ENCODE assay signal across 22 cellular contexts in genomic region chr9:133768371-133768858, GRCh38. TPM values are rescaled to one million over a fixed set of nuclear protein-coding genes. Genes with fewer than 3 reads are reported as not detected.
A peak's percentile ranks its signal among the peaks of the same experiment; 100 is the strongest.
DNase-seq lines count a peak whose midpoint lies in the region; ATAC-seq, FAIRE-seq and TF ChIP-seq lines count a peak whose summit lies in the region.
"Had no signal": no experiment of that assay in that cellular context is flagged by ENCODE, and none has a peak within 500 bp of the region (broad histone marks: within the 10 kb centered on the region; RNA-seq: fewer than 3 reads in every experiment).

No MANE protein-coding gene starts in this region.

- TF ChIP-seq CTCF in lower lobe of right lung (IDR thresholded peaks at IDR 0.05) (no peak), stomach (IDR thresholded peaks at IDR 0.05) (no peak)

- TF ChIP-seq EP300 in stomach (IDR thresholded peaks at IDR 0.05) = no peak

- H3K4me3 ChIP-seq in lower lobe of right lung = no peak overlapping the region
- no peak overlapping the region for H3K4me3 ChIP-seq in stomach
- H3K4me3 ChIP-seq: GM23338, heart right ventricle, SJSA1 had no signal

- H3K4me3 Mint-ChIP-seq in activated CD8-positive, alpha-beta memory T cell treated with anti-CD3 and anti-CD28 coated beads, Interleukin-2, amount 10 ng/mL, durations not matched to agents 7 days and 5 days = no peak overlapping the region
- H3K4me3 Mint-ChIP-seq: activated naive CD4-positive, alpha-beta T cell treated with anti-CD3 and anti-CD28 coated beads, Interleukin-2, amount 10 ng/mL, durations not matched to agents 7 days and 5 days; central memory CD8-positive, alpha-beta T cell; GM23338 had no signal

- H3K27ac Mint-ChIP-seq in activated CD8-positive, alpha-beta memory T cell treated with anti-CD3 and anti-CD28 coated beads, Interleukin-2, amount 10 ng/mL, durations not matched to agents 7 days and 5 days = no peak overlapping the region
- H3K27ac Mint-ChIP-seq: activated naive CD4-positive, alpha-beta T cell treated with anti-CD3 and anti-CD28 coated beads, Interleukin-2, amount 10 ng/mL, durations not matched to agents 7 days and 5 days; GM23338 had no signal

- H3K36me3 Mint-ChIP-seq in activated CD8-positive, alpha-beta memory T cell treated with anti-CD3 and anti-CD28 coated beads, Interleukin-2, amount 10 ng/mL, durations not matched to agents 7 days and 5 days = peaks cover 2% of the 10 kb centered on the region
- H3K36me3 Mint-ChIP-seq: activated naive CD4-positive, alpha-beta T cell treated with anti-CD3 and anti-CD28 coated beads, Interleukin-2, amount 10 ng/mL, durations not matched to agents 7 days and 5 days had no signal

- H3K27ac ChIP-seq in lower lobe of right lung (no peak overlapping the region), stomach (no peak overlapping the region)
- H3K27ac ChIP-seq: heart right ventricle, HL-60, neutrophil, SJSA1 had no signal

- no peaks in the 10 kb centered on the region for H3K27me3 ChIP-seq in lower lobe of right lung (ENCODE audit: low read depth)
- no peaks in the 10 kb centered on the region for H3K27me3 ChIP-seq in stomach
- H3K27me3 ChIP-seq: heart right ventricle, neutrophil, SJSA1 had no signal

- H3K9me3 ChIP-seq in lower lobe of right lung = peaks cover 11% of the 10 kb centered on the region
- peaks cover 6 to 15% (median 13%) of the 10 kb centered on the region in 4 donors for H3K9me3 ChIP-seq in stomach
- H3K9me3 ChIP-seq: neutrophil had no signal

- CTCF ChIA-PET in activated CD8-positive, alpha-beta memory T cell treated with anti-CD3 and anti-CD28 coated beads, Interleukin-2, amount 10 ng/mL, durations not matched to agents 7 days and 5 days (lab: Charles Lee) = interaction anchor here (1.0 kb wide), 1 partner anchor 14 kb away, joined by 3 read pairs; no protein-coding TSS in a partner anchor

- peaks cover 5% of the 10 kb centered on the region for H3K27me3 Mint-ChIP-seq in activated CD8-positive, alpha-beta memory T cell treated with anti-CD3 and anti-CD28 coated beads, Interleukin-2, amount 10 ng/mL, durations not matched to agents 7 days and 5 days
- H3K27me3 Mint-ChIP-seq: activated naive CD4-positive, alpha-beta T cell treated with anti-CD3 and anti-CD28 coated beads, Interleukin-2, amount 10 ng/mL, durations not matched to agents 7 days and 5 days; central memory CD8-positive, alpha-beta T cell had no signal

- intact Hi-C loops in Right ventricle myocardium superior (cut with DNase I) = no loop called here
- intact Hi-C loops in left ventricle myocardium superior (cut with micrococcal nuclease) = no loop called here
- intact Hi-C loops in lower lobe of right lung (cut with DNase I) = no loop called here
- intact Hi-C loops in stomach (cut with DNase I; ENCODE audit: low total_unique reads) = no loop called here

- no peak for TF ChIP-seq POLR2A in stomach (IDR thresholded peaks at IDR 0.05)
- no peak for TF ChIP-seq POLR2A in GM12891 (IDR thresholded peaks at IDR 0.05; ENCODE audit: low read depth, low read length)

- WGBS in stomach, 5 donors = 93 to 99% (median 97%) methylated on average over 15 to 17 of the region's 17 CpGs

- H3K4me1 Mint-ChIP-seq in activated CD8-positive, alpha-beta memory T cell treated with anti-CD3 and anti-CD28 coated beads, Interleukin-2, amount 10 ng/mL, durations not matched to agents 7 days and 5 days = no peaks in the 10 kb centered on the region
- H3K4me1 Mint-ChIP-seq: activated naive CD4-positive, alpha-beta T cell treated with anti-CD3 and anti-CD28 coated beads, Interleukin-2, amount 10 ng/mL, durations not matched to agents 7 days and 5 days; central memory CD8-positive, alpha-beta T cell; GM23338 had no signal

- H3K4me1 ChIP-seq in lower lobe of right lung = no peaks in the 10 kb centered on the region
- H3K4me1 ChIP-seq in stomach = no peaks in the 10 kb centered on the region
- H3K4me1 ChIP-seq: heart right ventricle had no signal

- H3K36me3 ChIP-seq in lower lobe of right lung (peaks cover 43% of the 10 kb centered on the region), stomach (peaks cover 20 to 87% (median 81%) of the 10 kb centered on the region in 4 donors)
- H3K36me3 ChIP-seq: neutrophil had no signal

- DNase-seq in Right ventricle myocardium superior = peak; percentile 18
- no peak for DNase-seq in left ventricle myocardium superior
- DNase-seq in activated CD8-positive, alpha-beta memory T cell treated with anti-CD3 and anti-CD28 coated beads, Interleukin-2, amount 10 ng/mL, durations not matched to agents 7 days and 5 days = peak; percentile 18
- DNase-seq in lower lobe of right lung = peak; percentile 42
- peak; percentile 21 for DNase-seq in stomach
- DNase-seq in GM12891 (ENCODE audit: insufficient read length, low spot score) = no peak
- DNase-seq in AML-193 (lab: John Stamatoyannopoulos, UW) = no peak
- DNase-seq: ACHN; activated CD4-positive, alpha-beta T cell treated with anti-CD3 and anti-CD28 coated beads, Interleukin-2, amount 50 U/mL, for 1 hour; activated naive CD4-positive, alpha-beta T cell treated with anti-CD3 and anti-CD28 coated beads, Interleukin-2, amount 10 ng/mL, durations not matched to agents 7 days and 5 days; activated T-cell treated with anti-CD3 and anti-CD28 coated beads for 4 hours; C1 segment of cervical spinal cord; NCI-H1092; NCI-H2081 treated with DMSO at 0.1 percent for 48 hours; NCI-H446 had no signal

- H3K9me3 Mint-ChIP-seq in activated CD8-positive, alpha-beta memory T cell treated with anti-CD3 and anti-CD28 coated beads, Interleukin-2, amount 10 ng/mL, durations not matched to agents 7 days and 5 days (ENCODE audit: low read depth) = no peaks in the 10 kb centered on the region

- ATAC-seq in Right ventricle myocardium superior (ENCODE audit: poor library complexity) (no peak), left ventricle myocardium superior (no peak), lower lobe of right lung (no peak), GM21390 (IDR thresholded peaks at IDR 0.05; ENCODE audit: unreplicated experiment) (no peak)
- ATAC-seq in activated CD8-positive, alpha-beta memory T cell treated with anti-CD3 and anti-CD28 coated beads, Interleukin-2, amount 10 ng/mL, durations not matched to agents 7 days and 5 days = no peak

- no peak for FAIRE-seq in GM12891 (lab: Jason Lieb, UNC)

TF ChIP-seq in GM12891, 5 proteins besides CTCF, POLR2A, EP300 and RAD21:
- TF ChIP-seq POLR2AphosphoS5 (IDR thresholded peaks at IDR 0.05; ENCODE audit: low read depth, low read length) (no peak), SPI1 (IDR thresholded peaks at IDR 0.05; ENCODE audit: low read depth, low read length) (no peak), POU2F2 (IDR thresholded peaks at IDR 0.05; ENCODE audit: low read depth, low read length) (no peak), PAX5 (IDR thresholded peaks at IDR 0.05; ENCODE audit: insufficient read depth, low read length, severe bottlenecking) (no peak), TAF1 (IDR thresholded peaks at IDR 0.05; ENCODE audit: low read depth, low read length) (no peak)

RNA-seq across cellular contexts. Expression of gene SARDH, which starts 30.3 kb away (rescaled TPM):
- 0.94 TPM for total RNA-seq in Right ventricle myocardium superior
- total RNA-seq in left ventricle myocardium superior = 0.64 TPM
- under 1 TPM; 0.38 to 0.56 TPM for total RNA-seq in activated CD8-positive, alpha-beta memory T cell treated with anti-CD3 and anti-CD28 coated beads, Interleukin-2, amount 10 ng/mL, durations not matched to agents 7 days and 5 days
- total RNA-seq in lower lobe of right lung = 3.4 TPM
- total RNA-seq in stomach = 10 to 100 TPM in 1 of 5 donors, 1 to 10 TPM in 3, not detected in 1; 2.3 to 15.2 (median 3.9) TPM
- polyA plus RNA-seq in stomach = 1 to 10 TPM in 1 of 3 donors, under 1 TPM in 2; 0.76 to 2.6 (median 0.93) TPM
- 0.24 TPM for polyA plus RNA-seq in GM12891 (2012; ENCODE audit: low read depth, missing spikeins)

Comparison
In these comparisons a context has a peak if more than half of its experiments do, and no peak if none do; other contexts are left out.
1. DNase-seq: peak in Right ventricle myocardium superior (single experiment), activated CD8-positive, alpha-beta memory T cell treated with anti-CD3 and anti-CD28 coated beads, Interleukin-2, amount 10 ng/mL, durations not matched to agents 7 days and 5 days (single experiment), lower lobe of right lung (single experiment) and stomach (single experiment); none in left ventricle myocardium superior (single experiment), GM12891 (single experiment) and AML-193 (0 of 2).